In the genomic region with DNA sequence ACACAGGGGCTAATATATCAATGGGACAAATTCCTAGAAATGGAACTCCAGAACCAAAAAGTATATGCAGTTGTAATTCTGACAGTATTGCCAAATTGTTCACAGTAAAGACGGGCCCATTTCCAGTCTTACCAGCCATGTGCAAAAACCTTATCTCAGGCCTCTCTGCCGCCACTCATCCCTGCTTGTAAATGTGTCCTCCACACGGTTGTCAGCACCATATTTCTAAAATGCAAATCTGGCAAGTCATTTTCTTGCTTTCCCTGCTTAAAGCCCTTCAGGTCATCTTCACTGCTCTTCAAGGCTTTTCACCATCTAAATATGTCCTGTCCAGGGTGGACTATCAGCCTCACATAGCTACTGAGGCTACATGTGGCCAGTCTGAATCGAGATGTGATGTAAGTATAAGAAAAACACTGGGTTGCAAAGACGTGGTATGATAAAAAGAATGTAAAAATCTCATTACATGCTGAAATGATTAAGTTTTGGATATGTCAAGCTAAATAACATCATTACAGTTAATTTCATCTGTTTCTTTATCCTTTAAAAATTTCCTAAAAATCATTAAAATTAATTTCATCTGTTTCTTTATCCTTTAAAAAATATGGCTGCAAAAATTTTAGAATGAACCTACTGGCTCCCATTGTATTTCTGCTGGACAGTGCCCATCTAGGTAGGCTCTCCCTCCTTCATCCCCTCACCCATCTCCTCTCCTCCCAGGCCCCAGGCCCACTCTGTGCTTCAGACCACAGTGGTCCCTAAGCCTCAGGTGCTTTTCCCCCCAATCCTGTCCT, we compare ENCODE assay signal across 8 cellular contexts. TPM values are rescaled to one million over a fixed set of nuclear protein-coding genes. Genes with fewer than 3 reads are reported as not detected.
A peak's percentile ranks its signal among the peaks of the same experiment; 100 is the strongest.
DNase-seq lines count a peak whose midpoint lies in the region; ATAC-seq, FAIRE-seq and TF ChIP-seq lines count a peak whose summit lies in the region.

No MANE protein-coding gene starts in this region.

- H3K4me3 ChIP-seq in fibroblast of the aortic adventitia (ENCODE audit: low read depth, low read length) (peak overlapping the region; percentile 85), skin epidermis (peak overlapping the region; percentile 52 to 93 (median 59))

- TF ChIP-seq POLR2A in GM12891 (IDR thresholded peaks at IDR 0.05; ENCODE audit: low read depth, low read length): no peak

- no peak for ATAC-seq in GM21390 (IDR thresholded peaks at IDR 0.05; ENCODE audit: unreplicated experiment)
- ATAC-seq in HG02588 (IDR thresholded peaks at IDR 0.05; ENCODE audit: unreplicated experiment): no peak
- ATAC-seq in GM21447 (IDR thresholded peaks at IDR 0.05; ENCODE audit: unreplicated experiment): no peak

- TF ChIP-seq CTCF in VCaP (conservative IDR thresholded peaks at IDR 0.05) (no peak), fibroblast of the aortic adventitia (IDR thresholded peaks at IDR 0.05; ENCODE audit: insufficient read depth, low read length) (no peak)

- DNase-seq in GM12891 (ENCODE audit: insufficient read length, low spot score): no peak
- peak; percentile 31 for DNase-seq in fibroblast of the aortic adventitia (ENCODE audit: low read depth)
- DNase-seq in NCI-H82 (lab: John Stamatoyannopoulos, UW): no peak

- FAIRE-seq in GM12891 (lab: Jason Lieb, UNC): peak; percentile 9

- peak overlapping the region; percentile 96 for H3K27ac ChIP-seq in VCaP
- peak overlapping the region; percentile 56 to 100 (median 97) for H3K27ac ChIP-seq in skin epidermis

TF ChIP-seq in GM12891, 5 proteins besides CTCF, POLR2A, EP300 and RAD21:
- TF ChIP-seq POLR2AphosphoS5 (IDR thresholded peaks at IDR 0.05; ENCODE audit: low read depth, low read length): no peak
- TF ChIP-seq PAX5 (IDR thresholded peaks at IDR 0.05; ENCODE audit: insufficient read depth, low read length, severe bottlenecking): no peak
- no peak for TF ChIP-seq TAF1 (IDR thresholded peaks at IDR 0.05; ENCODE audit: low read depth, low read length)
- no peak for TF ChIP-seq SPI1 (IDR thresholded peaks at IDR 0.05; ENCODE audit: low read depth, low read length)
- no peak for TF ChIP-seq POU2F2 (IDR thresholded peaks at IDR 0.05; ENCODE audit: low read depth, low read length)

RNA-seq across cellular contexts. Expression of a gene that starts 1.0 kb away (rescaled TPM):
- 17.6 TPM for polyA plus RNA-seq in GM12891 (2012; ENCODE audit: low read depth, missing spikeins)
- 31.7 and 32.6 TPM in 2 replicates for total RNA-seq in fibroblast of the aortic adventitia (ENCODE audit: low replicate concordance)

RNA-seq across cellular contexts. Expression of a gene that starts 1.0 kb away (rescaled TPM):
- 7.3 TPM for polyA plus RNA-seq in GM12891 (2012; ENCODE audit: low read depth, missing spikeins)
- 33.5 and 39.6 TPM in 2 replicates for total RNA-seq in fibroblast of the aortic adventitia (ENCODE audit: low replicate concordance)

RNA-seq across cellular contexts. Expression of a gene that starts 14.3 kb away (rescaled TPM):
- 20.3 TPM for polyA plus RNA-seq in GM12891 (2012; ENCODE audit: low read depth, missing spikeins)
- 0.72 and 0.82 TPM in 2 replicates for total RNA-seq in fibroblast of the aortic adventitia (ENCODE audit: low replicate concordance)

RNA-seq across cellular contexts. Expression of a gene that starts 48.4 kb away (rescaled TPM):
- polyA plus RNA-seq in GM12891 (2012; ENCODE audit: low read depth, missing spikeins): 15.7 TPM
- total RNA-seq in fibroblast of the aortic adventitia (ENCODE audit: low replicate concordance): 31.6 and 47.3 TPM in 2 replicates
